Comparison of ENCODE assay signal across 1 cellular context in genomic region chr1:207873055-207873890, GRCh38.
TF ChIP-seq lines count a peak whose summit lies in the region.

No MANE protein-coding gene starts in this region.

TF ChIP-seq in HepG2, 621 proteins besides CTCF, POLR2A, EP300 and RAD21 (continued from another document):
- TF ChIP-seq CEBPZ (IDR thresholded peaks at IDR 0.05; ENCODE audit: low read length) (no peak), HNF1B (CRISPR knock-in tag; IDR thresholded peaks at IDR 0.05) (no peak), ZNF558 (CRISPR knock-in tag; IDR thresholded peaks at IDR 0.05; ENCODE audit: borderline replicate concordance) (no peak), ZFP41 (CRISPR knock-in tag; IDR thresholded peaks at IDR 0.05; ENCODE audit: borderline replicate concordance) (no peak), ELF1 (CRISPR knock-in tag; IDR thresholded peaks at IDR 0.05) (no peak), HNF4A (CRISPR knock-in tag; IDR thresholded peaks at IDR 0.05) (no peak), MAFK (conservative IDR thresholded peaks at IDR 0.05 in 1 of 2, IDR thresholded peaks at IDR 0.05 in 1 of 2; ENCODE audit: low read length in 2 of 2) (no peak), NR2C2 (CRISPR knock-in tag; IDR thresholded peaks at IDR 0.05; ENCODE audit: borderline replicate concordance) (no peak), FOXP4 (CRISPR knock-in tag; IDR thresholded peaks at IDR 0.05) (no peak)
TF ChIP-seq in HepG2: peak in this region for 0.
